ENCODE assay signal across 18 cellular contexts in the genomic region with DNA sequence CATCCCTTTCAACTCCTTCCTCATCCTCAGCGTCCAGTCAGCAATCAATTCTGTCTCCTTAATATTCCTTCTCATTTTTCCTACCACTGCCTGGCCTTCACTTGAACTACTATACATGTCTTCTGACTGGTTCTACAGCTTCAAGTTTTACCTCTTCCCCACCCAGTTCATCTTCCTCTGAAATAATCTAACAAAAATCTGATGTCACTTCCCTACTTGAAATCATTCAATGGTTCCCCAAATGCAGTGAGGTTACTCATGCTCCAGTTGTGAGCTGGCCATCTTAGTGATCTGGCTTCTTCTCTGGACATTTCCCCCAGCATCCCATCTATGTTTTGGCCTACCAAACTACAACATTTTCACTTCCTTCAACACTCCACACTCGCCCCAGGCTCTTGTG.
"Had no signal": no experiment of that assay in that cellular context is flagged by ENCODE, and none has a peak within 500 bp of the region (broad histone marks: within the 10 kb centered on the region; RNA-seq: fewer than 3 reads in every experiment).

No MANE protein-coding gene starts in this region.

- H3K9me3 ChIP-seq: heart left ventricle, neutrophil, psoas muscle, right lobe of liver, suprapubic skin, thyroid gland, upper lobe of left lung, uterus had no signal

- H3K36me3 ChIP-seq: neutrophil, right lobe of liver, suprapubic skin, thyroid gland, upper lobe of left lung, uterus had no signal

- ATAC-seq: heart left ventricle; naive thymus-derived CD8-positive, alpha-beta T cell; psoas muscle; right lobe of liver; stimulated activated effector memory CD8-positive, alpha-beta T cell treated with anti-CD3 and anti-CD28 coated beads, Interleukin-12 subunit alpha, Interleukin-12 subunit beta, amount 100 ng/mL, for 72 hours; stimulated activated naive CD8-positive, alpha-beta T cell treated with anti-CD3 and anti-CD28 coated beads, Interleukin-15, Interleukin-2, amounts not matched to agents 100 U/mL and 50 U/mL, for 24 hours had no signal

- H3K27ac ChIP-seq: heart left ventricle, neutrophil, psoas muscle, right lobe of liver, suprapubic skin, thyroid gland, upper lobe of left lung, uterus had no signal

- H3K27me3 ChIP-seq: heart left ventricle, neutrophil, right lobe of liver, suprapubic skin, thyroid gland, upper lobe of left lung, uterus had no signal

- H3K4me3 ChIP-seq: heart left ventricle, psoas muscle, right lobe of liver, suprapubic skin, thyroid gland, upper lobe of left lung, uterus had no signal

- DNase-seq: dermis blood vessel endothelial cell; heart left ventricle; hypothalamus; kidney glomerular epithelial cell; mesendoderm; naive thymus-derived CD8-positive, alpha-beta T cell; psoas muscle; retina; right lobe of liver; stimulated activated CD4-positive, alpha-beta T cell treated with anti-CD3 and anti-CD28 coated beads, Interleukin-4, amount 100 ng/mL, for 1 hour; stimulated activated CD8-positive, alpha-beta memory T cell treated with anti-CD3 and anti-CD28 coated beads, Interleukin-4, amount 100 ng/mL, for 48 hours; stimulated activated naive CD8-positive, alpha-beta T cell treated with anti-CD3 and anti-CD28 coated beads, Interleukin-15, Interleukin-2, amounts not matched to agents 100 U/mL and 50 U/mL, for 24 hours; thyroid gland; upper lobe of left lung; uterus had no signal

- H3K4me1 ChIP-seq: heart left ventricle, psoas muscle, right lobe of liver, suprapubic skin, thyroid gland, upper lobe of left lung, uterus had no signal
